9 cellular contexts compared by ENCODE assay signal in genomic region chr15:26083457-26084350, GRCh38.
DNase-seq lines count a peak whose midpoint lies in the region; ATAC-seq and TF ChIP-seq lines count a peak whose summit lies in the region.
"Had no signal": no experiment of that assay in that cellular context is flagged by ENCODE, and none has a peak within 500 bp of the region (broad histone marks: within the 10 kb centered on the region; RNA-seq: fewer than 3 reads in every experiment).

No MANE protein-coding gene starts in this region.

- DNase-seq in COR-L47 (lab: John Stamatoyannopoulos, UW) (peak; percentile 9), LNCaP clone FGC (ENCODE audit: low read depth) (no peak), cerebellar cortex (ENCODE audit: low spot score) (peak; percentile 77), occipital lobe (lab: John Stamatoyannopoulos, UW) (no peak), T-helper 9 cell (no peak), amygdala (lab: John Stamatoyannopoulos, UW) (no peak)
- DNase-seq: cerebellar nuclear complex had no signal

- H2AFZ ChIP-seq in neuron (ENCODE audit: low read depth, low read length): peak overlapping the region; percentile 98

- no peaks in the 10 kb centered on the region for H3K36me3 ChIP-seq in neuron (ENCODE audit: insufficient read depth, low read length)

- peak overlapping the region; percentile 63; the same call in 1 of the 2 replicates for H3K4me3 ChIP-seq in LNCaP clone FGC (ENCODE audit: low read depth, low read length)
- peak overlapping the region; percentile 92 for H3K4me3 ChIP-seq in neuron (ENCODE audit: low read length)

- H3K4me1 ChIP-seq in neuron (ENCODE audit: insufficient read depth, low read length): peaks cover 9% of the 10 kb centered on the region

- no peaks in the 10 kb centered on the region for H3K9me3 ChIP-seq in neuron (ENCODE audit: low read length)

- no peaks in the 10 kb centered on the region for H3K27me3 ChIP-seq in neuron (ENCODE audit: insufficient read depth, low read length)

- no peak for ATAC-seq in GM19455 (IDR thresholded peaks at IDR 0.05; ENCODE audit: unreplicated experiment)

- no peak for TF ChIP-seq CTCF in LNCaP clone FGC (IDR thresholded peaks at IDR 0.05; ENCODE audit: control insufficient read depth, extremely low read depth, insufficient read depth)

Comparison
In these comparisons a context has a peak if more than half of its experiments do, and no peak if none do; other contexts are left out.
1. DNase-seq: peak in COR-L47 (single experiment) and cerebellar cortex (single experiment); none in LNCaP clone FGC (single experiment), occipital lobe (single experiment), T-helper 9 cell (single experiment) and amygdala (0 of 56).